In the genomic region with DNA sequence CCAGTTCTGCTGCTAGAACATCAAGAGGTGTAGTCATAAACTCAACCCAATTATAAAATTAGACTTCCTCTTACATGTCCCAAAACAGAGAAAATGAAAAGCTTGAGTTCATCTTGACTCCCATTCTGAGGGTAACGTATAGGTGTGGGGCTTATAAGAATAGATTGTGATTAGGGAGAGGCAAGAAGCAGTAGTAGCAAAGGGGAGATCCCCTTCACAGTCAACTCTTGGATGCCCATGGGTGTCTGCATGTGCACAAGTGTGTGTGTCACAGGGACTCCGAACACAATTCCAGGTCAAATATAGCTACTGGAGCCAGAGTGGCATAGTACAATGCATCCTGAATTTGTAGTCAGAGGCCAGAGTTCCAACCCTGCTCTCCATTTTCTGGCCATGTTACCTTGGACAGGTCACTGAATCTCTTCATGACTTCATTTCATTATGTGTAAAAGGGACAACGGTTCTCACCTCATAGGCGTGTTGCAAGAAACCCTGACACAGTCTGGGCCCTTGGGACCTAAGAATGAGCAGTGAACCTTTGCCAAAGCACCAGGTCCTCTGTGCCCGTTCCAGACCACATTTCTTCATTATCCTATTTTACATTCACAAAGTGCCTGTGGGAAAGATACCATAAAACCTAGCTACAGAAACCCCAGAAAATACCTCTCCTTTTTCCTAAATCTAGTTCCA, we compare ENCODE assay signal across 16 cellular contexts. TPM values are rescaled to one million over a fixed set of nuclear protein-coding genes. Genes with fewer than 3 reads are reported as not detected.
DNase-seq lines count a peak whose midpoint lies in the region; ATAC-seq and TF ChIP-seq lines count a peak whose summit lies in the region.
"Had no signal": no experiment of that assay in that cellular context is flagged by ENCODE, and none has a peak within 500 bp of the region (broad histone marks: within the 10 kb centered on the region; RNA-seq: fewer than 3 reads in every experiment).

No MANE protein-coding gene starts in this region.

- intact Hi-C loops in activated T-helper 2 cell treated with anti-CD3 and anti-CD28 coated beads, Interferon-gamma antibody, Interleukin-2, Interleukin-4, amounts not matched to agents 10 μg/mL and 5 μg/mL and 100 μg/mL, durations not matched to agents 14 hours and 24 hours and 36 hours (cut with micrococcal nuclease) = loop anchor here (5.0 kb wide), 3 partner anchors 564 to 701 kb away; a partner anchor contains a TSS

- POLR2A ChIA-PET in CD8-positive, alpha-beta memory T cell (lab: Charles Lee) = interaction anchor here (2.0 kb wide), 1 partner anchor 11 kb away, joined by 13 read pairs; a partner anchor contains a TSS

- H3K36me3 Mint-ChIP-seq in CD8-positive, alpha-beta memory T cell = peaks cover 0 to 1% (median 0%) of the 10 kb centered on the region in 3 donors
- H3K36me3 Mint-ChIP-seq in IgD-negative memory B cell = no peaks in the 10 kb centered on the region
- H3K36me3 Mint-ChIP-seq in activated T-helper 2 cell treated with anti-CD3 and anti-CD28 coated beads, Interferon-gamma antibody, Interleukin-2, Interleukin-4, amounts not matched to agents 10 μg/mL and 5 μg/mL and 100 μg/mL, durations not matched to agents 14 hours and 24 hours and 36 hours (ENCODE audit: low read depth) = peaks cover 83% of the 10 kb centered on the region
- peaks cover 4% of the 10 kb centered on the region for H3K36me3 Mint-ChIP-seq in natural killer cell treated with Interleukin-12 subunit alpha and Interleukin-12 subunit beta and Interleukin-15 and Interleukin-18, amount 100 ng/mL, for 72 hours

- no peaks in the 10 kb centered on the region for H3K36me3 ChIP-seq in CD8-positive, alpha-beta memory T cell (ENCODE audit: insufficient read depth, low read length)
- H3K36me3 ChIP-seq: prostate gland had no signal

- no peaks in the 10 kb centered on the region for H3K27me3 ChIP-seq in CD8-positive, alpha-beta memory T cell (ENCODE audit: insufficient read depth, low read length, poor library complexity, severe bottlenecking)
- H3K27me3 ChIP-seq: SJCRH30, transverse colon had no signal

- CTCF ChIA-PET in CD8-positive, alpha-beta memory T cell (lab: Charles Lee) = interaction anchor here (4.6 kb wide), 1 partner anchor 11 kb away, joined by 32 read pairs; a partner anchor contains a TSS

- peak overlapping the region in 4 of 7 donors; percentile 4 to 77 (median 58) for H3K4me3 Mint-ChIP-seq in CD8-positive, alpha-beta memory T cell
- H3K4me3 Mint-ChIP-seq in IgD-negative memory B cell = peak overlapping the region; percentile 1 to 89 (median 53)
- H3K4me3 Mint-ChIP-seq in activated T-helper 2 cell treated with anti-CD3 and anti-CD28 coated beads, Interferon-gamma antibody, Interleukin-2, Interleukin-4, amounts not matched to agents 10 μg/mL and 5 μg/mL and 100 μg/mL, durations not matched to agents 14 hours and 24 hours and 36 hours (ENCODE audit: low read depth) = no peak overlapping the region
- peak overlapping the region; percentile 60 for H3K4me3 Mint-ChIP-seq in natural killer cell treated with Interleukin-12 subunit alpha and Interleukin-12 subunit beta and Interleukin-15 and Interleukin-18, amount 100 ng/mL, for 72 hours

- no peak for TF ChIP-seq POLR2A in erythroblast (IDR thresholded peaks at IDR 0.05; ENCODE audit: low read length)

- H3K27me3 Mint-ChIP-seq in CD8-positive, alpha-beta memory T cell = peaks cover 3 to 18% of the 10 kb centered on the region in 2 donors
- H3K27me3 Mint-ChIP-seq in IgD-negative memory B cell = no peaks in the 10 kb centered on the region
- no peaks in the 10 kb centered on the region for H3K27me3 Mint-ChIP-seq in activated T-helper 2 cell treated with anti-CD3 and anti-CD28 coated beads, Interferon-gamma antibody, Interleukin-2, Interleukin-4, amounts not matched to agents 10 μg/mL and 5 μg/mL and 100 μg/mL, durations not matched to agents 14 hours and 24 hours and 36 hours (ENCODE audit: low read depth)
- peaks cover 6 to 19% of the 10 kb centered on the region in 2 donors for H3K27me3 Mint-ChIP-seq in natural killer cell treated with Interleukin-12 subunit alpha and Interleukin-12 subunit beta and Interleukin-15 and Interleukin-18, amount 100 ng/mL, for 72 hours

- H3K4me1 ChIP-seq in CD8-positive, alpha-beta memory T cell (ENCODE audit: insufficient read depth, low read length) = peaks cover 30% of the 10 kb centered on the region
- H3K4me1 ChIP-seq: Caco-2, prostate gland, transverse colon had no signal

- ATAC-seq in natural killer cell treated with Interleukin-12 subunit alpha and Interleukin-12 subunit beta and Interleukin-15 and Interleukin-18, amount 100 ng/mL, for 72 hours = no peak
- ATAC-seq: left lobe of liver had no signal

- no peak overlapping the region for H3K27ac ChIP-seq in CD8-positive, alpha-beta memory T cell (ENCODE audit: low read depth, low read length)
- H3K27ac ChIP-seq: prostate gland, SJCRH30, transverse colon, VCaP had no signal

- DNase-seq in CD8-positive, alpha-beta memory T cell = no peak
- DNase-seq in activated T-helper 2 cell treated with anti-CD3 and anti-CD28 coated beads, Interferon-gamma antibody, Interleukin-2, Interleukin-4, amounts not matched to agents 10 μg/mL and 5 μg/mL and 100 μg/mL, durations not matched to agents 14 hours and 24 hours and 36 hours (ENCODE audit: low spot score) = no peak
- DNase-seq in natural killer cell treated with Interleukin-12 subunit alpha and Interleukin-12 subunit beta and Interleukin-15 and Interleukin-18, amount 100 ng/mL, for 72 hours (ENCODE audit: low spot score) = no peak
- DNase-seq in erythroblast (lab: John Stamatoyannopoulos, UW) (no peak), mesenteric fat pad (ENCODE audit: low spot score) (no peak), epidermal melanocyte (ENCODE audit: insufficient read length, low spot score) (no peak)
- DNase-seq: Caco-2, H7, NCI-H1092, NCI-H1930, transverse colon had no signal

- peak overlapping the region in 1 of 8 donors; percentile 31 for H3K27ac Mint-ChIP-seq in CD8-positive, alpha-beta memory T cell
- H3K27ac Mint-ChIP-seq in IgD-negative memory B cell = peak overlapping the region in 1 of 3 donors; percentile 47
- H3K27ac Mint-ChIP-seq in activated T-helper 2 cell treated with anti-CD3 and anti-CD28 coated beads, Interferon-gamma antibody, Interleukin-2, Interleukin-4, amounts not matched to agents 10 μg/mL and 5 μg/mL and 100 μg/mL, durations not matched to agents 14 hours and 24 hours and 36 hours = peak overlapping the region; percentile 90
- H3K27ac Mint-ChIP-seq in natural killer cell treated with Interleukin-12 subunit alpha and Interleukin-12 subunit beta and Interleukin-15 and Interleukin-18, amount 100 ng/mL, for 72 hours = peak overlapping the region in 1 of 2 donors; percentile 9

- no peaks in the 10 kb centered on the region for H3K9me3 Mint-ChIP-seq in CD8-positive, alpha-beta memory T cell
- no peaks in the 10 kb centered on the region for H3K9me3 Mint-ChIP-seq in IgD-negative memory B cell
- no peaks in the 10 kb centered on the region for H3K9me3 Mint-ChIP-seq in activated T-helper 2 cell treated with anti-CD3 and anti-CD28 coated beads, Interferon-gamma antibody, Interleukin-2, Interleukin-4, amounts not matched to agents 10 μg/mL and 5 μg/mL and 100 μg/mL, durations not matched to agents 14 hours and 24 hours and 36 hours
- H3K9me3 Mint-ChIP-seq in natural killer cell treated with Interleukin-12 subunit alpha and Interleukin-12 subunit beta and Interleukin-15 and Interleukin-18, amount 100 ng/mL, for 72 hours = no peaks in the 10 kb centered on the region

- H3K9me3 ChIP-seq in CD8-positive, alpha-beta memory T cell (ENCODE audit: low read length) = no peaks in the 10 kb centered on the region
- H3K9me3 ChIP-seq: Caco-2, prostate gland, SJCRH30, transverse colon had no signal

- H3K4me3 ChIP-seq in CD8-positive, alpha-beta memory T cell (ENCODE audit: low read length) = no peak overlapping the region
- H3K4me3 ChIP-seq: prostate gland, SJCRH30, transverse colon had no signal

- H3K4me1 Mint-ChIP-seq in CD8-positive, alpha-beta memory T cell = peaks cover 34 to 44% (median 34%) of the 10 kb centered on the region in 3 donors
- peaks cover 27 to 40% (median 34%) of the 10 kb centered on the region in 3 donors for H3K4me1 Mint-ChIP-seq in IgD-negative memory B cell
- peaks cover 79% of the 10 kb centered on the region for H3K4me1 Mint-ChIP-seq in activated T-helper 2 cell treated with anti-CD3 and anti-CD28 coated beads, Interferon-gamma antibody, Interleukin-2, Interleukin-4, amounts not matched to agents 10 μg/mL and 5 μg/mL and 100 μg/mL, durations not matched to agents 14 hours and 24 hours and 36 hours (ENCODE audit: low read depth)
- peaks cover 30 to 40% of the 10 kb centered on the region in 2 donors for H3K4me1 Mint-ChIP-seq in natural killer cell treated with Interleukin-12 subunit alpha and Interleukin-12 subunit beta and Interleukin-15 and Interleukin-18, amount 100 ng/mL, for 72 hours (ENCODE audit: low read depth in 2 of 2)

RNA-seq across cellular contexts. Expression of a gene that starts 11.8 kb away (rescaled TPM):
- total RNA-seq in CD8-positive, alpha-beta memory T cell = 1 to 10 TPM; 4.9 TPM
- polyA plus RNA-seq in CD8-positive, alpha-beta memory T cell = 4.6 TPM
- 4.1 TPM for polyA plus RNA-seq in IgD-negative memory B cell
- total RNA-seq in activated T-helper 2 cell treated with anti-CD3 and anti-CD28 coated beads, Interferon-gamma antibody, Interleukin-2, Interleukin-4, amounts not matched to agents 10 μg/mL and 5 μg/mL and 100 μg/mL, durations not matched to agents 14 hours and 24 hours and 36 hours = 69.7 and 70.2 TPM in 2 replicates
- total RNA-seq in natural killer cell treated with Interleukin-12 subunit alpha and Interleukin-12 subunit beta and Interleukin-15 and Interleukin-18, amount 100 ng/mL, for 72 hours = 1 to 10 TPM in 1 of 2 donors, under 1 TPM in 1; 0.89 to 1.5 TPM
- 20.4 TPM for total RNA-seq in mesenteric fat pad
